Comparison of ENCODE assay signal across 1 cellular context in genomic region chr18:36470896-36471295, GRCh38.
TF ChIP-seq lines count a peak whose summit lies in the region.

No MANE protein-coding gene starts in this region.

TF ChIP-seq in WTC11, 78 proteins besides CTCF, POLR2A, EP300 and RAD21 (continued from another document):
- no peak for TF ChIP-seq ZNF425 (CRISPR knock-in tag; conservative IDR thresholded peaks at IDR 0.05)
- no peak for TF ChIP-seq FOXK1 (CRISPR knock-in tag; IDR thresholded peaks at IDR 0.05)
- no peak for TF ChIP-seq CDX4 (CRISPR knock-in tag; IDR thresholded peaks at IDR 0.05; ENCODE audit: borderline replicate concordance)
- no peak for TF ChIP-seq FOXP4 (CRISPR knock-in tag; IDR thresholded peaks at IDR 0.05)
- TF ChIP-seq CBFB (CRISPR knock-in tag; IDR thresholded peaks at IDR 0.05; ENCODE audit: low read depth), result no peak
- no peak for TF ChIP-seq NFE2L1 (CRISPR knock-in tag; IDR thresholded peaks at IDR 0.05)
- no peak for TF ChIP-seq E2F5 (CRISPR knock-in tag; IDR thresholded peaks at IDR 0.05)
- TF ChIP-seq ZNF219 (CRISPR knock-in tag; IDR thresholded peaks at IDR 0.05; ENCODE audit: borderline replicate concordance), result no peak
